In genomic region chr16:17351471-17352045, GRCh38 we compare ENCODE assay signal across 20 cellular contexts.
DNase-seq lines count a peak whose midpoint lies in the region; ATAC-seq lines count a peak whose summit lies in the region.
"Had no signal": no experiment of that assay in that cellular context is flagged by ENCODE, and none has a peak within 500 bp of the region (broad histone marks: within the 10 kb centered on the region; RNA-seq: fewer than 3 reads in every experiment).

No MANE protein-coding gene starts in this region.

- no peaks in the 10 kb centered on the region for H3K9me3 Mint-ChIP-seq in activated naive CD8-positive, alpha-beta T cell treated with anti-CD3 and anti-CD28 coated beads for 36 hours
- no peaks in the 10 kb centered on the region for H3K9me3 Mint-ChIP-seq in activated naive CD8-positive, alpha-beta T cell treated with anti-CD3 and anti-CD28 coated beads, Interleukin-2, amount 50 U/mL, for 24 hours
- H3K9me3 Mint-ChIP-seq in naive thymus-derived CD4-positive, alpha-beta T cell = no peaks in the 10 kb centered on the region
- H3K9me3 Mint-ChIP-seq in activated T-cell treated with anti-CD3 and anti-CD28 coated beads, Interleukin-2, amount 50 U/mL, for 24 hours = no peaks in the 10 kb centered on the region
- H3K9me3 Mint-ChIP-seq: HFFc6 had no signal

- intact Hi-C loops in naive thymus-derived CD4-positive, alpha-beta T cell (cut with micrococcal nuclease) = loop anchor here in 1 of 2 donors (2.0 kb wide), 2 partner anchors 15 to 17 kb away; no protein-coding TSS in a partner anchor

- peaks cover 8% of the 10 kb centered on the region for H3K36me3 Mint-ChIP-seq in activated naive CD8-positive, alpha-beta T cell treated with anti-CD3 and anti-CD28 coated beads for 36 hours
- H3K36me3 Mint-ChIP-seq in activated naive CD8-positive, alpha-beta T cell treated with anti-CD3 and anti-CD28 coated beads, Interleukin-2, amount 50 U/mL, for 24 hours (ENCODE audit: low read depth) = no peaks in the 10 kb centered on the region
- peaks cover 4 to 61% (median 10%) of the 10 kb centered on the region in 5 donors for H3K36me3 Mint-ChIP-seq in naive thymus-derived CD4-positive, alpha-beta T cell
- peaks cover 3% of the 10 kb centered on the region for H3K36me3 Mint-ChIP-seq in activated T-cell treated with anti-CD3 and anti-CD28 coated beads, Interleukin-2, amount 50 U/mL, for 24 hours (ENCODE audit: low read depth)

- H3K4me1 Mint-ChIP-seq in activated naive CD8-positive, alpha-beta T cell treated with anti-CD3 and anti-CD28 coated beads for 36 hours = peaks cover 35% of the 10 kb centered on the region
- H3K4me1 Mint-ChIP-seq in activated naive CD8-positive, alpha-beta T cell treated with anti-CD3 and anti-CD28 coated beads, Interleukin-2, amount 50 U/mL, for 24 hours = peaks cover 44% of the 10 kb centered on the region
- H3K4me1 Mint-ChIP-seq in naive thymus-derived CD4-positive, alpha-beta T cell = peaks cover 46 to 82% (median 78%) of the 10 kb centered on the region in 7 donors
- peaks cover 47% of the 10 kb centered on the region for H3K4me1 Mint-ChIP-seq in activated T-cell treated with anti-CD3 and anti-CD28 coated beads, Interleukin-2, amount 50 U/mL, for 24 hours (ENCODE audit: low read depth)

- H3K36me3 ChIP-seq in naive thymus-derived CD4-positive, alpha-beta T cell (ENCODE audit: control insufficient read depth in 2 of 3, insufficient read depth in 3 of 3, low read length in 3 of 3) = no peaks in the 10 kb centered on the region

- no peak overlapping the region for H3K27ac ChIP-seq in naive thymus-derived CD4-positive, alpha-beta T cell (ENCODE audit: low read depth, low read length)
- H3K27ac ChIP-seq: A549, HL-60 had no signal

- no peaks in the 10 kb centered on the region for H3K27me3 Mint-ChIP-seq in activated naive CD8-positive, alpha-beta T cell treated with anti-CD3 and anti-CD28 coated beads for 36 hours
- no peaks in the 10 kb centered on the region for H3K27me3 Mint-ChIP-seq in activated naive CD8-positive, alpha-beta T cell treated with anti-CD3 and anti-CD28 coated beads, Interleukin-2, amount 50 U/mL, for 24 hours
- no peaks in the 10 kb centered on the region for H3K27me3 Mint-ChIP-seq in naive thymus-derived CD4-positive, alpha-beta T cell
- H3K27me3 Mint-ChIP-seq in activated T-cell treated with anti-CD3 and anti-CD28 coated beads, Interleukin-2, amount 50 U/mL, for 24 hours = no peaks in the 10 kb centered on the region

- DNase-seq in activated naive CD8-positive, alpha-beta T cell treated with anti-CD3 and anti-CD28 coated beads for 36 hours = no peak
- DNase-seq in activated naive CD8-positive, alpha-beta T cell treated with anti-CD3 and anti-CD28 coated beads, Interleukin-2, amount 50 U/mL, for 24 hours = no peak
- DNase-seq in M059J (ENCODE audit: low read depth) = peak; percentile 17
- DNase-seq in naive thymus-derived CD4-positive, alpha-beta T cell = peak in 1 of 9 donors; percentile 14
- DNase-seq in activated T-cell treated with anti-CD3 and anti-CD28 coated beads, Interleukin-2, amount 50 U/mL, for 24 hours = no peak
- no peak for DNase-seq in globus pallidus (ENCODE audit: low spot score)
- DNase-seq in SHP77 treated with DMSO at 0.1 percent for 48 hours (lab: John Stamatoyannopoulos, UW) = no peak
- DNase-seq: C1 segment of cervical spinal cord, HFFc6, IMR-90, MG63, NCI-H1048, NCI-H1436, NCI-H2029, NCI-H345, NCI-H524 treated with DMSO at 0.1 percent for 48 hours, SHP77, SK-N-SH had no signal

- CTCF ChIA-PET in naive thymus-derived CD4-positive, alpha-beta T cell (lab: Charles Lee) = interaction anchor here (0.7 to 2.2 kb wide), 4 partner anchors 18 to 112 kb away, joined by 5 to 7 read pairs (median 6); no protein-coding TSS in a partner anchor

- no peak overlapping the region for H3K4me3 ChIP-seq in naive thymus-derived CD4-positive, alpha-beta T cell (ENCODE audit: low read length)
- H3K4me3 ChIP-seq: A549, MG63 had no signal

- no peaks in the 10 kb centered on the region for H3K27me3 ChIP-seq in naive thymus-derived CD4-positive, alpha-beta T cell (ENCODE audit: control insufficient read depth in 2 of 2, insufficient read depth in 2 of 2, low read length in 2 of 2)
- H3K27me3 ChIP-seq: MG63 had no signal

- no peak overlapping the region for H3K4me3 Mint-ChIP-seq in activated naive CD8-positive, alpha-beta T cell treated with anti-CD3 and anti-CD28 coated beads for 36 hours
- no peak overlapping the region for H3K4me3 Mint-ChIP-seq in activated naive CD8-positive, alpha-beta T cell treated with anti-CD3 and anti-CD28 coated beads, Interleukin-2, amount 50 U/mL, for 24 hours
- peak overlapping the region in 4 of 10 donors; percentile 20 to 27 (median 24) for H3K4me3 Mint-ChIP-seq in naive thymus-derived CD4-positive, alpha-beta T cell
- H3K4me3 Mint-ChIP-seq in activated T-cell treated with anti-CD3 and anti-CD28 coated beads, Interleukin-2, amount 50 U/mL, for 24 hours = no peak overlapping the region
- H3K4me3 Mint-ChIP-seq: HFFc6 had no signal

- H3K9me3 ChIP-seq in naive thymus-derived CD4-positive, alpha-beta T cell (ENCODE audit: control insufficient read depth in 2 of 3, low read length in 3 of 3) = no peaks in the 10 kb centered on the region
- H3K9me3 ChIP-seq: A549, MG63, SK-N-SH had no signal

- peaks cover 10 to 35% of the 10 kb centered on the region in 2 donors for H3K4me1 ChIP-seq in naive thymus-derived CD4-positive, alpha-beta T cell (ENCODE audit: control insufficient read depth in 2 of 2, insufficient read depth in 2 of 2, low read length in 2 of 2)
- H3K4me1 ChIP-seq: A549 had no signal

- POLR2A ChIA-PET in naive thymus-derived CD4-positive, alpha-beta T cell (lab: Charles Lee) = interaction anchor here (0.9 to 1.4 kb wide), 3 partner anchors 10 to 19 kb away, joined by 4 to 7 read pairs (median 6); no protein-coding TSS in a partner anchor

- H3K27ac Mint-ChIP-seq in activated naive CD8-positive, alpha-beta T cell treated with anti-CD3 and anti-CD28 coated beads for 36 hours = peak overlapping the region; percentile 54
- H3K27ac Mint-ChIP-seq in activated naive CD8-positive, alpha-beta T cell treated with anti-CD3 and anti-CD28 coated beads, Interleukin-2, amount 50 U/mL, for 24 hours = no peak overlapping the region
- H3K27ac Mint-ChIP-seq in naive thymus-derived CD4-positive, alpha-beta T cell = peak overlapping the region in 6 of 9 donors; percentile 47 to 90 (median 60)
- no peak overlapping the region for H3K27ac Mint-ChIP-seq in activated T-cell treated with anti-CD3 and anti-CD28 coated beads, Interleukin-2, amount 50 U/mL, for 24 hours
- H3K27ac Mint-ChIP-seq: HFFc6 had no signal

- no peak for ATAC-seq in activated naive CD8-positive, alpha-beta T cell treated with anti-CD3 and anti-CD28 coated beads, Interleukin-2, amount 50 U/mL, for 24 hours
- no peak for ATAC-seq in naive thymus-derived CD4-positive, alpha-beta T cell
- ATAC-seq: A549 had no signal

Comparison
In these comparisons a context has a peak if more than half of its experiments do, and no peak if none do; other contexts are left out.
1. H3K27ac Mint-ChIP-seq: peak in activated naive CD8-positive, alpha-beta T cell treated with anti-CD3 and anti-CD28 coated beads for 36 hours (single experiment) and naive thymus-derived CD4-positive, alpha-beta T cell (6 of 9); none in activated naive CD8-positive, alpha-beta T cell treated with anti-CD3 and anti-CD28 coated beads, Interleukin-2, amount 50 U/mL, for 24 hours (single experiment) and activated T-cell treated with anti-CD3 and anti-CD28 coated beads, Interleukin-2, amount 50 U/mL, for 24 hours (single experiment).